In genomic region chr1:204730826-204731459, GRCh38 we compare ENCODE assay signal across 1 cellular context.
TF ChIP-seq lines count a peak whose summit lies in the region.

No MANE protein-coding gene starts in this region.

TF ChIP-seq in HEK293, 187 proteins besides CTCF, POLR2A, EP300 and RAD21 (continued from another document and continues in another):
- TF ChIP-seq ZNF398 (tag by site-specific recombination; IDR thresholded peaks at IDR 0.05) = peak; percentile 51
- peak; percentile 52 for TF ChIP-seq ZBTB17 (tag by site-specific recombination; IDR thresholded peaks at IDR 0.05)
- no peak for TF ChIP-seq ZNF610 (tag by site-specific recombination; IDR thresholded peaks at IDR 0.05; ENCODE audit: borderline replicate concordance)
- TF ChIP-seq ZNF629 (tag by site-specific recombination; IDR thresholded peaks at IDR 0.05) = 0 out of 2 replicates have a peak, but pooled peaks have one; percentile 33
- TF ChIP-seq, protein P1, sequence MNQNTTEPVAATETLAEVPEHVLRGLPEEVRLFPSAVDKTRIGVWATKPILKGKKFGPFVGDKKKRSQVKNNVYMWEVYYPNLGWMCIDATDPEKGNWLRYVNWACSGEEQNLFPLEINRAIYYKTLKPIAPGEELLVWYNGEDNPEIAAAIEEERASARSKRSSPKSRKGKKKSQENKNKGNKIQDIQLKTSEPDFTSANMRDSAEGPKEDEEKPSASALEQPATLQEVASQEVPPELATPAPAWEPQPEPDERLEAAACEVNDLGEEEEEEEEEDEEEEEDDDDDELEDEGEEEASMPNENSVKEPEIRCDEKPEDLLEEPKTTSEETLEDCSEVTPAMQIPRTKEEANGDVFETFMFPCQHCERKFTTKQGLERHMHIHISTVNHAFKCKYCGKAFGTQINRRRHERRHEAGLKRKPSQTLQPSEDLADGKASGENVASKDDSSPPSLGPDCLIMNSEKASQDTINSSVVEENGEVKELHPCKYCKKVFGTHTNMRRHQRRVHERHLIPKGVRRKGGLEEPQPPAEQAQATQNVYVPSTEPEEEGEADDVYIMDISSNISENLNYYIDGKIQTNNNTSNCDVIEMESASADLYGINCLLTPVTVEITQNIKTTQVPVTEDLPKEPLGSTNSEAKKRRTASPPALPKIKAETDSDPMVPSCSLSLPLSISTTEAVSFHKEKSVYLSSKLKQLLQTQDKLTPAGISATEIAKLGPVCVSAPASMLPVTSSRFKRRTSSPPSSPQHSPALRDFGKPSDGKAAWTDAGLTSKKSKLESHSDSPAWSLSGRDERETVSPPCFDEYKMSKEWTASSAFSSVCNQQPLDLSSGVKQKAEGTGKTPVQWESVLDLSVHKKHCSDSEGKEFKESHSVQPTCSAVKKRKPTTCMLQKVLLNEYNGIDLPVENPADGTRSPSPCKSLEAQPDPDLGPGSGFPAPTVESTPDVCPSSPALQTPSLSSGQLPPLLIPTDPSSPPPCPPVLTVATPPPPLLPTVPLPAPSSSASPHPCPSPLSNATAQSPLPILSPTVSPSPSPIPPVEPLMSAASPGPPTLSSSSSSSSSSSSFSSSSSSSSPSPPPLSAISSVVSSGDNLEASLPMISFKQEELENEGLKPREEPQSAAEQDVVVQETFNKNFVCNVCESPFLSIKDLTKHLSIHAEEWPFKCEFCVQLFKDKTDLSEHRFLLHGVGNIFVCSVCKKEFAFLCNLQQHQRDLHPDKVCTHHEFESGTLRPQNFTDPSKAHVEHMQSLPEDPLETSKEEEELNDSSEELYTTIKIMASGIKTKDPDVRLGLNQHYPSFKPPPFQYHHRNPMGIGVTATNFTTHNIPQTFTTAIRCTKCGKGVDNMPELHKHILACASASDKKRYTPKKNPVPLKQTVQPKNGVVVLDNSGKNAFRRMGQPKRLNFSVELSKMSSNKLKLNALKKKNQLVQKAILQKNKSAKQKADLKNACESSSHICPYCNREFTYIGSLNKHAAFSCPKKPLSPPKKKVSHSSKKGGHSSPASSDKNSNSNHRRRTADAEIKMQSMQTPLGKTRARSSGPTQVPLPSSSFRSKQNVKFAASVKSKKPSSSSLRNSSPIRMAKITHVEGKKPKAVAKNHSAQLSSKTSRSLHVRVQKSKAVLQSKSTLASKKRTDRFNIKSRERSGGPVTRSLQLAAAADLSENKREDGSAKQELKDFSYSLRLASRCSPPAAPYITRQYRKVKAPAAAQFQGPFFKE (tag by site-specific recombination; IDR thresholded peaks at IDR 0.05; ENCODE audit: borderline replicate concordance) = no peak
- TF ChIP-seq HOXA7 (CRISPR knock-in tag; IDR thresholded peaks at IDR 0.05; ENCODE audit: borderline replicate concordance) = no peak
- TF ChIP-seq TRIM28 (IDR thresholded peaks at IDR 0.05; ENCODE audit: borderline replicate concordance, low read length) = peak; percentile 20; the same call in 1 of the 2 replicates
- TF ChIP-seq, protein P2, sequence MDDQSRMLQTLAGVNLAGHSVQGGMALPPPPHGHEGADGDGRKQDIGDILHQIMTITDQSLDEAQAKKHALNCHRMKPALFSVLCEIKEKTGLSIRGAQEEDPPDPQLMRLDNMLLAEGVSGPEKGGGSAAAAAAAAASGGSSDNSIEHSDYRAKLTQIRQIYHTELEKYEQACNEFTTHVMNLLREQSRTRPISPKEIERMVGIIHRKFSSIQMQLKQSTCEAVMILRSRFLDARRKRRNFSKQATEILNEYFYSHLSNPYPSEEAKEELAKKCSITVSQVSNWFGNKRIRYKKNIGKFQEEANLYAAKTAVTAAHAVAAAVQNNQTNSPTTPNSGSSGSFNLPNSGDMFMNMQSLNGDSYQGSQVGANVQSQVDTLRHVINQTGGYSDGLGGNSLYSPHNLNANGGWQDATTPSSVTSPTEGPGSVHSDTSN (CRISPR knock-in tag; IDR thresholded peaks at IDR 0.05) = no peak
- no peak for TF ChIP-seq ZNF837 (tag by site-specific recombination; IDR thresholded peaks at IDR 0.05)
- no peak for TF ChIP-seq TSHZ1 (tag by site-specific recombination; IDR thresholded peaks at IDR 0.05; ENCODE audit: borderline replicate concordance)
- TF ChIP-seq KLF1 (tag by site-specific recombination; IDR thresholded peaks at IDR 0.05) = no peak
- no peak for TF ChIP-seq ZNF341 (tag by site-specific recombination; IDR thresholded peaks at IDR 0.05; ENCODE audit: low read depth)
- no peak for TF ChIP-seq ZEB2 (tag by site-specific recombination; IDR thresholded peaks at IDR 0.05)
- no peak for TF ChIP-seq ZNF24 (tag by site-specific recombination; IDR thresholded peaks at IDR 0.05)
- TF ChIP-seq, protein P3, sequence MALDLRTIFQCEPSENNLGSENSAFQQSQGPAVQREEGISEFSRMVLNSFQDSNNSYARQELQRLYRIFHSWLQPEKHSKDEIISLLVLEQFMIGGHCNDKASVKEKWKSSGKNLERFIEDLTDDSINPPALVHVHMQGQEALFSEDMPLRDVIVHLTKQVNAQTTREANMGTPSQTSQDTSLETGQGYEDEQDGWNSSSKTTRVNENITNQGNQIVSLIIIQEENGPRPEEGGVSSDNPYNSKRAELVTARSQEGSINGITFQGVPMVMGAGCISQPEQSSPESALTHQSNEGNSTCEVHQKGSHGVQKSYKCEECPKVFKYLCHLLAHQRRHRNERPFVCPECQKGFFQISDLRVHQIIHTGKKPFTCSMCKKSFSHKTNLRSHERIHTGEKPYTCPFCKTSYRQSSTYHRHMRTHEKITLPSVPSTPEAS (tag by site-specific recombination; IDR thresholded peaks at IDR 0.05) = no peak
- no peak for TF ChIP-seq ZNF626 (tag by site-specific recombination; IDR thresholded peaks at IDR 0.05)
- no peak for TF ChIP-seq ZFHX2 (tag by site-specific recombination; conservative IDR thresholded peaks at IDR 0.05)
- TF ChIP-seq ZNF677 (tag by site-specific recombination; IDR thresholded peaks at IDR 0.05) = no peak
- no peak for TF ChIP-seq IKZF3 (tag by site-specific recombination; IDR thresholded peaks at IDR 0.05)
- TF ChIP-seq SP7 (tag by site-specific recombination; IDR thresholded peaks at IDR 0.05) = peak; percentile 97
- TF ChIP-seq ZNF830 (tag by site-specific recombination; IDR thresholded peaks at IDR 0.05; ENCODE audit: low read depth) = no peak
- TF ChIP-seq ZNF155 (tag by site-specific recombination; IDR thresholded peaks at IDR 0.05) = no peak
- TF ChIP-seq ZNF184 (tag by site-specific recombination; IDR thresholded peaks at IDR 0.05) = no peak
- TF ChIP-seq KLF10 (tag by site-specific recombination; IDR thresholded peaks at IDR 0.05) = no peak
- TF ChIP-seq PATZ1 (tag by site-specific recombination; IDR thresholded peaks at IDR 0.05) = 0 out of 2 replicates have a peak, but pooled peaks have one; percentile 26
- no peak for TF ChIP-seq ZNF701 (tag by site-specific recombination; IDR thresholded peaks at IDR 0.05)
- no peak for TF ChIP-seq ZNF548 (tag by site-specific recombination; IDR thresholded peaks at IDR 0.05)
- no peak for TF ChIP-seq AEBP2 (tag by site-specific recombination; IDR thresholded peaks at IDR 0.05; ENCODE audit: borderline replicate concordance)
- no peak for TF ChIP-seq ZBTB6 (tag by site-specific recombination; IDR thresholded peaks at IDR 0.05)
- no peak for TF ChIP-seq ELK4 (IDR thresholded peaks at IDR 0.05; ENCODE audit: borderline replicate concordance, low read depth, low read length)
- TF ChIP-seq ZNF214 (tag by site-specific recombination; IDR thresholded peaks at IDR 0.05; ENCODE audit: borderline replicate concordance) = no peak
- TF ChIP-seq ZNF645 (tag by site-specific recombination; IDR thresholded peaks at IDR 0.05) = no peak
- TF ChIP-seq, protein P4, sequence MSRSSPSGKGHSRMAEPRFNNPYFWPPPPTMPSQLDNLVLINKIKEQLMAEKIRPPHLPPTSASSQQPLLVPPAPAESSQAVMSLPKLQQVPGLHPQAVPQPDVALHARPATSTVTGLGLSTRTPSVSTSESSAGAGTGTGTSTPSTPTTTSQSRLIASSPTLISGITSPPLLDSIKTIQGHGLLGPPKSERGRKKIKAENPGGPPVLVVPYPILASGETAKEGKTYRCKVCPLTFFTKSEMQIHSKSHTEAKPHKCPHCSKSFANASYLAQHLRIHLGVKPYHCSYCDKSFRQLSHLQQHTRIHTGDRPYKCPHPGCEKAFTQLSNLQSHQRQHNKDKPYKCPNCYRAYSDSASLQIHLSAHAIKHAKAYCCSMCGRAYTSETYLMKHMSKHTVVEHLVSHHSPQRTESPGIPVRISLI (tag by site-specific recombination; IDR thresholded peaks at IDR 0.05) = no peak
- TF ChIP-seq GLIS1 (tag by site-specific recombination; IDR thresholded peaks at IDR 0.05) = 0 out of 2 replicates have a peak, but pooled peaks have one; percentile 21
- TF ChIP-seq ZNF623 (tag by site-specific recombination; IDR thresholded peaks at IDR 0.05) = no peak
